In the genomic region with DNA sequence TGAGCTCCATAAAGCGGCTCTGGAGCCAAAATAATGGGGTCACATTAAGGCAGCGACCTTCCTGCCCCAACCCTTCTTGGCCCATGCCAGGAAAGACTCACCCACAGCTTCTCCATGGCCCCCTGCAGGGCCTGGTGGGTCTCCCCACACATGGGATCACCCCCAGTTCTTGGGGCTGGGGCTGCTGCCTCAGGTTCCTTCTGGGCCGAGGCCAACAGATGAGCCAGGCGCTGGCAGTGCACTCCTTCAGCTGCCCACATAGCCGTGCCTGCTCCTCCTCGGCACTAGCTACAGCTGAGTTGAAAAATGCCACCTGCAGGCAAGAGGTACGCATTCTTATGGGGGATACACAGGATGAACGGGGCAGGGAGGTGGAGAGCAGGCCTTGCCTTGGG, we compare ENCODE assay signal across 18 cellular contexts. TPM values are rescaled to one million over a fixed set of nuclear protein-coding genes. Genes with fewer than 3 reads are reported as not detected.
DNase-seq lines count a peak whose midpoint lies in the region; ATAC-seq and TF ChIP-seq lines count a peak whose summit lies in the region.
"Had no signal": no experiment of that assay in that cellular context is flagged by ENCODE, and none has a peak within 500 bp of the region (broad histone marks: within the 10 kb centered on the region; RNA-seq: fewer than 3 reads in every experiment).

No MANE protein-coding gene starts in this region.

- TF ChIP-seq CTCF in activated CD8-positive, alpha-beta T cell treated with anti-CD3 and anti-CD28 coated beads for 36 hours (IDR thresholded peaks at IDR 0.05), result no peak
- TF ChIP-seq CTCF in H9 (conservative IDR thresholded peaks at IDR 0.05) (no peak), endodermal cell (conservative IDR thresholded peaks at IDR 0.05) (no peak)

- no peaks in the 10 kb centered on the region for H3K79me2 ChIP-seq in H9 (ENCODE audit: insufficient read depth, low read length)

- no CpG with 5 or more reads among the region's 8 CpGs for WGBS in H9 (ENCODE audit: extremely low coverage, insufficient read length, low lambda C conversion rate)
- WGBS in endodermal cell (ENCODE audit: insufficient coverage in 1 of 2, insufficient read length in 1 of 2), 2 experiments, result 94 to 96% methylated on average over 7 to 8 of the region's 8 CpGs

- H3K4me1 ChIP-seq in BLaER1 (peaks cover 18% of the 10 kb centered on the region), H9 (ENCODE audit: insufficient read depth, low read length) (no peaks in the 10 kb centered on the region; the same call in none of the 2 replicates), endodermal cell (ENCODE audit: control insufficient read depth, insufficient read depth, low read length) (peaks cover 5% of the 10 kb centered on the region)

- no peak for DNase-seq in activated CD8-positive, alpha-beta T cell treated with anti-CD3 and anti-CD28 coated beads, Interleukin-2, amount 10 ng/mL, durations not matched to agents 7 days and 5 days
- no peak for DNase-seq in activated CD8-positive, alpha-beta T cell treated with anti-CD3 and anti-CD28 coated beads for 36 hours
- DNase-seq in H9 (no peak), endodermal cell (no peak), cerebellar nuclear complex (lab: John Stamatoyannopoulos, UW) (no peak), NCI-H2227 (lab: John Stamatoyannopoulos, UW; ENCODE audit: unreplicated experiment) (no peak)
- DNase-seq: C1 segment of cervical spinal cord; CD4-positive, CD25-positive, alpha-beta regulatory T cell; CD8-positive, alpha-beta memory T cell; DMS 273 treated with DMSO at 0.1 percent for 48 hours; DMS53; DND-41; EL; GM23248; H7 had no signal

- no peak overlapping the region for H4K8ac ChIP-seq in H9 (replicated peaks; ENCODE audit: insufficient read length, low read depth, low read length)

- H3K36me3 ChIP-seq in BLaER1 (peaks cover 7% of the 10 kb centered on the region), endodermal cell (ENCODE audit: control insufficient read depth, insufficient read depth, low read length) (peaks cover 22% of the 10 kb centered on the region)

- no peaks in the 10 kb centered on the region for H3K79me1 ChIP-seq in H9 (ENCODE audit: insufficient read depth, low read depth, low read length, poor library complexity, severe bottlenecking)

- H3K9me3 ChIP-seq in BLaER1 (0 out of 2 replicates have a peak, but pooled peaks cover 6% of the 10 kb centered on the region), H9 (ENCODE audit: control insufficient read depth, low read depth, low read length) (no peaks in the 10 kb centered on the region), endodermal cell (ENCODE audit: control insufficient read depth, low read length) (peaks cover 59% of the 10 kb centered on the region)

- POLR2A ChIA-PET in activated CD8-positive, alpha-beta T cell treated with anti-CD3 and anti-CD28 coated beads, Interleukin-2, amount 10 ng/mL, durations not matched to agents 7 days and 5 days (lab: Charles Lee), result no interaction called here
- POLR2A ChIA-PET in activated CD8-positive, alpha-beta T cell treated with anti-CD3 and anti-CD28 coated beads for 36 hours (lab: Charles Lee), result interaction anchor here (0.5 kb wide), 1 partner anchor 126 kb away, joined by 4 read pairs; no protein-coding TSS in a partner anchor

- CTCF ChIA-PET in activated CD8-positive, alpha-beta T cell treated with anti-CD3 and anti-CD28 coated beads, Interleukin-2, amount 10 ng/mL, durations not matched to agents 7 days and 5 days (lab: Charles Lee), result no interaction called here
- CTCF ChIA-PET in activated CD8-positive, alpha-beta T cell treated with anti-CD3 and anti-CD28 coated beads for 36 hours (lab: Charles Lee), result no interaction called here

- no peak overlapping the region for H4K5ac ChIP-seq in H9 (ENCODE audit: insufficient read length, low read depth, low read length)

- no peak overlapping the region for H2AK5ac ChIP-seq in H9 (ENCODE audit: insufficient read length, low read length)

- H3K4me3 ChIP-seq in BLaER1, result no peak overlapping the region
- peak overlapping the region; percentile 81 for H3K4me3 ChIP-seq in endodermal cell (ENCODE audit: low read length)
- H3K4me3 ChIP-seq: GM12878, GM23248 had no signal

- no peak overlapping the region for H3K14ac ChIP-seq in H9 (ENCODE audit: insufficient read depth, low read length)

- H3K4me1 Mint-ChIP-seq in activated CD8-positive, alpha-beta T cell treated with anti-CD3 and anti-CD28 coated beads, Interleukin-2, amount 10 ng/mL, durations not matched to agents 7 days and 5 days (ENCODE audit: low read depth), result peaks cover 9% of the 10 kb centered on the region
- peaks cover 5% of the 10 kb centered on the region for H3K4me1 Mint-ChIP-seq in activated CD8-positive, alpha-beta T cell treated with anti-CD3 and anti-CD28 coated beads for 36 hours (ENCODE audit: low read depth)
- H3K4me1 Mint-ChIP-seq in H9 (peaks cover 35 to 37% of the 10 kb centered on the region in 2 experiments), endodermal cell (no peaks in the 10 kb centered on the region)
- H3K4me1 Mint-ChIP-seq: B cell had no signal

- no peak overlapping the region for H3K23ac ChIP-seq in H9 (ENCODE audit: insufficient read length, low read depth, low read length)

- H2AFZ ChIP-seq in H9 (ENCODE audit: low read length), result no peak overlapping the region
- H2AFZ ChIP-seq: GM23248 had no signal

- no peak overlapping the region for H2BK5ac ChIP-seq in H9 (ENCODE audit: insufficient read length, low read length)

- H3T11ph ChIP-seq in H9 (ENCODE audit: low read length), result no peak overlapping the region

- intact Hi-C loops in activated CD8-positive, alpha-beta T cell treated with anti-CD3 and anti-CD28 coated beads for 36 hours (cut with micrococcal nuclease), result no loop called here

- H2BK20ac ChIP-seq in H9 (ENCODE audit: low read depth, low read length, poor library complexity, severe bottlenecking), result no peak overlapping the region

- no peak overlapping the region for H2BK15ac ChIP-seq in H9 (ENCODE audit: low read depth, low read length)

- H3K27me3 Mint-ChIP-seq in activated CD8-positive, alpha-beta T cell treated with anti-CD3 and anti-CD28 coated beads, Interleukin-2, amount 10 ng/mL, durations not matched to agents 7 days and 5 days (ENCODE audit: low read depth), result no peaks in the 10 kb centered on the region
- no peaks in the 10 kb centered on the region for H3K27me3 Mint-ChIP-seq in activated CD8-positive, alpha-beta T cell treated with anti-CD3 and anti-CD28 coated beads for 36 hours
- H3K27me3 Mint-ChIP-seq in H9 (ENCODE audit: low read depth) (no peaks in the 10 kb centered on the region), endodermal cell (ENCODE audit: insufficient read depth) (no peaks in the 10 kb centered on the region)
- H3K27me3 Mint-ChIP-seq: B cell; CD4-positive, CD25-positive, alpha-beta regulatory T cell; CD8-positive, alpha-beta memory T cell had no signal

- H3K9ac ChIP-seq in BLaER1 (no peak overlapping the region), H9 (ENCODE audit: extremely low read depth, insufficient read length, low read length) (no peak overlapping the region), endodermal cell (ENCODE audit: extremely low read depth, low read length, poor library complexity, severe bottlenecking) (no peak overlapping the region)
- H3K9ac ChIP-seq: GM23248 had no signal

- no peaks in the 10 kb centered on the region for H3K23me2 ChIP-seq in H9 (ENCODE audit: insufficient read length, low read depth, low read length, poor library complexity, severe bottlenecking)

- H4K20me1 ChIP-seq in BLaER1, result no peaks in the 10 kb centered on the region
- no peaks in the 10 kb centered on the region for H4K20me1 ChIP-seq in H9 (ENCODE audit: control insufficient read depth, insufficient read depth, insufficient read length)

- H3K27me3 ChIP-seq in BLaER1 (no peaks in the 10 kb centered on the region), H9 (ENCODE audit: insufficient read depth, low read length) (no peaks in the 10 kb centered on the region), endodermal cell (ENCODE audit: control insufficient read depth, insufficient read depth, low read length, poor library complexity, severe bottlenecking) (no peaks in the 10 kb centered on the region)

- H2BK120ac ChIP-seq in H9 (ENCODE audit: low read depth, low read length, poor library complexity, severe bottlenecking), result no peak overlapping the region

- peaks cover 2% of the 10 kb centered on the region for H3K36me3 Mint-ChIP-seq in activated CD8-positive, alpha-beta T cell treated with anti-CD3 and anti-CD28 coated beads, Interleukin-2, amount 10 ng/mL, durations not matched to agents 7 days and 5 days (ENCODE audit: low read depth)
- no peaks in the 10 kb centered on the region for H3K36me3 Mint-ChIP-seq in activated CD8-positive, alpha-beta T cell treated with anti-CD3 and anti-CD28 coated beads for 36 hours (ENCODE audit: low read depth)
- H3K36me3 Mint-ChIP-seq in H9 (ENCODE audit: insufficient read depth in 1 of 3, low read depth in 3 of 3) (peaks cover 7 to 23% (median 14%) of the 10 kb centered on the region in 3 experiments), endodermal cell (ENCODE audit: low read depth) (peaks cover 36% of the 10 kb centered on the region)

- no peak overlapping the region for H3K56ac ChIP-seq in H9 (ENCODE audit: insufficient read length, low read depth, low read length)

- H3K9me3 Mint-ChIP-seq in activated CD8-positive, alpha-beta T cell treated with anti-CD3 and anti-CD28 coated beads, Interleukin-2, amount 10 ng/mL, durations not matched to agents 7 days and 5 days (ENCODE audit: insufficient read depth), result no peaks in the 10 kb centered on the region
- H3K9me3 Mint-ChIP-seq in activated CD8-positive, alpha-beta T cell treated with anti-CD3 and anti-CD28 coated beads for 36 hours, result no peaks in the 10 kb centered on the region
- H3K9me3 Mint-ChIP-seq in H9, result peaks cover 6 to 15% of the 10 kb centered on the region in 2 experiments
- H3K9me3 Mint-ChIP-seq in endodermal cell, result peaks cover 39% of the 10 kb centered on the region
- H3K9me3 Mint-ChIP-seq: CD4-positive, CD25-positive, alpha-beta regulatory T cell; CD8-positive, alpha-beta memory T cell had no signal

- no peak overlapping the region for H3K4ac ChIP-seq in H9 (ENCODE audit: low read depth, low read length)

- peak overlapping the region; percentile 65 for H3K27ac ChIP-seq in BLaER1
- H3K27ac ChIP-seq in H9 (ENCODE audit: insufficient read length, low read depth, low read length), result no peak overlapping the region
- no peak overlapping the region for H3K27ac ChIP-seq in endodermal cell (ENCODE audit: low read depth, low read length)
- H3K27ac ChIP-seq: GM23248 had no signal

- H3K4me2 ChIP-seq in BLaER1 (no peak overlapping the region), H9 (ENCODE audit: insufficient read depth, insufficient read length, low read length) (no peak overlapping the region)

- no peak overlapping the region for H4K91ac ChIP-seq in H9 (ENCODE audit: insufficient read length, low read depth, low read length)

- H3K4me3 Mint-ChIP-seq in activated CD8-positive, alpha-beta T cell treated with anti-CD3 and anti-CD28 coated beads, Interleukin-2, amount 10 ng/mL, durations not matched to agents 7 days and 5 days, result no peak overlapping the region
- no peak overlapping the region for H3K4me3 Mint-ChIP-seq in activated CD8-positive, alpha-beta T cell treated with anti-CD3 and anti-CD28 coated beads for 36 hours
- H3K4me3 Mint-ChIP-seq in H9 (no peak overlapping the region), endodermal cell (no peak overlapping the region)
- H3K4me3 Mint-ChIP-seq: B cell; CD4-positive, CD25-positive, alpha-beta regulatory T cell; CD8-positive, alpha-beta memory T cell had no signal

- no peak overlapping the region for H3K18ac ChIP-seq in H9 (ENCODE audit: insufficient read length, low read depth, low read length)

- ATAC-seq in activated CD8-positive, alpha-beta T cell treated with anti-CD3 and anti-CD28 coated beads, Interleukin-2, amount 10 ng/mL, durations not matched to agents 7 days and 5 days, result no peak
- no peak for ATAC-seq in activated CD8-positive, alpha-beta T cell treated with anti-CD3 and anti-CD28 coated beads for 36 hours
- ATAC-seq: GM12878 had no signal

- no peak overlapping the region for H2BK12ac ChIP-seq in H9 (ENCODE audit: insufficient read length, low read depth, low read length)

- peak overlapping the region; percentile 39 for H3K27ac Mint-ChIP-seq in activated CD8-positive, alpha-beta T cell treated with anti-CD3 and anti-CD28 coated beads, Interleukin-2, amount 10 ng/mL, durations not matched to agents 7 days and 5 days
- no peak overlapping the region for H3K27ac Mint-ChIP-seq in activated CD8-positive, alpha-beta T cell treated with anti-CD3 and anti-CD28 coated beads for 36 hours
- H3K27ac Mint-ChIP-seq in H9, result peak overlapping the region in 2 of 3 experiments; percentile 11 to 59; a peak in 3 of 7 replicates
- H3K27ac Mint-ChIP-seq in endodermal cell, result no peak overlapping the region
- H3K27ac Mint-ChIP-seq: B cell; CD4-positive, CD25-positive, alpha-beta regulatory T cell; CD8-positive, alpha-beta memory T cell had no signal

RNA-seq across cellular contexts. Expression of gene BLTP3B, which starts 14.8 kb away (rescaled TPM):
- 10 to 100 TPM; 17.8 to 20.5 TPM for total RNA-seq in activated CD8-positive, alpha-beta T cell treated with anti-CD3 and anti-CD28 coated beads, Interleukin-2, amount 10 ng/mL, durations not matched to agents 7 days and 5 days
- 10 to 100 TPM; 39.6 to 41.3 TPM for total RNA-seq in activated CD8-positive, alpha-beta T cell treated with anti-CD3 and anti-CD28 coated beads for 36 hours
- 20.7 and 23.9 TPM in 2 replicates for total RNA-seq in H9 (2021)
- 10 to 100 TPM; 29.1 to 40.6 TPM for total RNA-seq in endodermal cell
- polyA plus RNA-seq in endodermal cell (2013, experiment 1 of 2), result 19.4 TPM
- 18.8 TPM for polyA plus RNA-seq in endodermal cell (2013, experiment 2 of 2)

RNA-seq across cellular contexts. Expression of gene ACTR6, which starts 43.2 kb away (rescaled TPM):
- total RNA-seq in activated CD8-positive, alpha-beta T cell treated with anti-CD3 and anti-CD28 coated beads, Interleukin-2, amount 10 ng/mL, durations not matched to agents 7 days and 5 days, result 10 to 100 TPM; 29.5 to 34.8 TPM
- 10 to 100 TPM; 26.3 to 30.9 TPM for total RNA-seq in activated CD8-positive, alpha-beta T cell treated with anti-CD3 and anti-CD28 coated beads for 36 hours
- total RNA-seq in H9 (2021), result 34.9 and 36.5 TPM in 2 replicates
- total RNA-seq in endodermal cell, result 10 to 100 TPM; 39.4 to 47.8 TPM
- polyA plus RNA-seq in endodermal cell (2013, experiment 1 of 2), result 45.5 TPM
- 41.9 TPM for polyA plus RNA-seq in endodermal cell (2013, experiment 2 of 2)

Comparison
In these comparisons a context has a peak if more than half of its experiments do, and no peak if none do; other contexts are left out.
1. H3K27ac Mint-ChIP-seq: peak in activated CD8-positive, alpha-beta T cell treated with anti-CD3 and anti-CD28 coated beads, Interleukin-2, amount 10 ng/mL, durations not matched to agents 7 days and 5 days (single experiment) and H9 (2 of 3); none in activated CD8-positive, alpha-beta T cell treated with anti-CD3 and anti-CD28 coated beads for 36 hours (single experiment) and endodermal cell (single experiment).